In the genomic region with DNA sequence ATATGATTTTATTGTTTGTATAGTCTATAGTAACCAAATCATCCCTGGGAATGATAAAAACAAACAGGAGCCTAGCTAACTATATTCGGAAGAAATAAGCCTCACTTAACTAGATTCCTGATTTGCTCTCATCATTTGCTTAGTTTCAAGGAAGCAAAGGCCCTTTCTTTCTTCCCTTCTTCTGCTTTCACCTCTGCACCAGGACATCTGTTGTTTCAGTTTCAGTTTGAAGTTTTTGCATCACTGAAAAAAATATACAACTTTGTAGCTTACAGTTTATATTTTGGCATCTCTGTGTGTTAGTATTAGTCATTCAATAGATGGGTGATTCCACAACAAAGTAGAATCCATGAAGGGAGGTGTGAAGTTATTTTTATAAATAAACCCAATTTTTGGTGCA, we compare ENCODE assay signal across 1 cellular context.
TF ChIP-seq lines count a peak whose summit lies in the region.

No MANE protein-coding gene starts in this region.

TF ChIP-seq in GM12878, 131 proteins besides CTCF, POLR2A, EP300 and RAD21 (continued from another document):
- TF ChIP-seq, protein P1, sequence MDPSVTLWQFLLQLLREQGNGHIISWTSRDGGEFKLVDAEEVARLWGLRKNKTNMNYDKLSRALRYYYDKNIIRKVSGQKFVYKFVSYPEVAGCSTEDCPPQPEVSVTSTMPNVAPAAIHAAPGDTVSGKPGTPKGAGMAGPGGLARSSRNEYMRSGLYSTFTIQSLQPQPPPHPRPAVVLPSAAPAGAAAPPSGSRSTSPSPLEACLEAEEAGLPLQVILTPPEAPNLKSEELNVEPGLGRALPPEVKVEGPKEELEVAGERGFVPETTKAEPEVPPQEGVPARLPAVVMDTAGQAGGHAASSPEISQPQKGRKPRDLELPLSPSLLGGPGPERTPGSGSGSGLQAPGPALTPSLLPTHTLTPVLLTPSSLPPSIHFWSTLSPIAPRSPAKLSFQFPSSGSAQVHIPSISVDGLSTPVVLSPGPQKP (IDR thresholded peaks at IDR 0.05; ENCODE audit: low read depth, low read length), result no peak
- TF ChIP-seq LARP7 (IDR thresholded peaks at IDR 0.05) (no peak), SMARCA5 (IDR thresholded peaks at IDR 0.05) (no peak), ZBED1 (IDR thresholded peaks at IDR 0.05; ENCODE audit: borderline replicate concordance) (no peak), SRF (IDR thresholded peaks at IDR 0.05; ENCODE audit: low read depth in 2 of 2, low read length in 2 of 2) (no peak), TAF1 (IDR thresholded peaks at IDR 0.05; ENCODE audit: borderline replicate concordance, low read depth, low read length) (no peak), HDGF (IDR thresholded peaks at IDR 0.05) (no peak), NR2C2 (IDR thresholded peaks at IDR 0.05; ENCODE audit: borderline replicate concordance, control insufficient read depth, insufficient read length, low read depth) (no peak), YY1 (IDR thresholded peaks at IDR 0.05; ENCODE audit: low read depth, low read length) (no peak), RELA (IDR thresholded peaks at IDR 0.05; ENCODE audit: borderline replicate concordance, partially characterized antibody) (no peak), ZNF217 (IDR thresholded peaks at IDR 0.05) (no peak)
- TF ChIP-seq, protein P2, sequence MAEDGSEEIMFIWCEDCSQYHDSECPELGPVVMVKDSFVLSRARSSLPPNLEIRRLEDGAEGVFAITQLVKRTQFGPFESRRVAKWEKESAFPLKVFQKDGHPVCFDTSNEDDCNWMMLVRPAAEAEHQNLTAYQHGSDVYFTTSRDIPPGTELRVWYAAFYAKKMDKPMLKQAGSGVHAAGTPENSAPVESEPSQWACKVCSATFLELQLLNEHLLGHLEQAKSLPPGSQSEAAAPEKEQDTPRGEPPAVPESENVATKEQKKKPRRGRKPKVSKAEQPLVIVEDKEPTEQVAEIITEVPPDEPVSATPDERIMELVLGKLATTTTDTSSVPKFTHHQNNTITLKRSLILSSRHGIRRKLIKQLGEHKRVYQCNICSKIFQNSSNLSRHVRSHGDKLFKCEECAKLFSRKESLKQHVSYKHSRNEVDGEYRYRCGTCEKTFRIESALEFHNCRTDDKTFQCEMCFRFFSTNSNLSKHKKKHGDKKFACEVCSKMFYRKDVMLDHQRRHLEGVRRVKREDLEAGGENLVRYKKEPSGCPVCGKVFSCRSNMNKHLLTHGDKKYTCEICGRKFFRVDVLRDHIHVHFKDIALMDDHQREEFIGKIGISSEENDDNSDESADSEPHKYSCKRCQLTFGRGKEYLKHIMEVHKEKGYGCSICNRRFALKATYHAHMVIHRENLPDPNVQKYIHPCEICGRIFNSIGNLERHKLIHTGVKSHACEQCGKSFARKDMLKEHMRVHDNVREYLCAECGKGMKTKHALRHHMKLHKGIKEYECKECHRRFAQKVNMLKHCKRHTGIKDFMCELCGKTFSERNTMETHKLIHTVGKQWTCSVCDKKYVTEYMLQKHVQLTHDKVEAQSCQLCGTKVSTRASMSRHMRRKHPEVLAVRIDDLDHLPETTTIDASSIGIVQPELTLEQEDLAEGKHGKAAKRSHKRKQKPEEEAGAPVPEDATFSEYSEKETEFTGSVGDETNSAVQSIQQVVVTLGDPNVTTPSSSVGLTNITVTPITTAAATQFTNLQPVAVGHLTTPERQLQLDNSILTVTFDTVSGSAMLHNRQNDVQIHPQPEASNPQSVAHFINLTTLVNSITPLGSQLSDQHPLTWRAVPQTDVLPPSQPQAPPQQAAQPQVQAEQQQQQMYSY (CRISPR knock-in tag; IDR thresholded peaks at IDR 0.05), result no peak
- TF ChIP-seq, protein P3, sequence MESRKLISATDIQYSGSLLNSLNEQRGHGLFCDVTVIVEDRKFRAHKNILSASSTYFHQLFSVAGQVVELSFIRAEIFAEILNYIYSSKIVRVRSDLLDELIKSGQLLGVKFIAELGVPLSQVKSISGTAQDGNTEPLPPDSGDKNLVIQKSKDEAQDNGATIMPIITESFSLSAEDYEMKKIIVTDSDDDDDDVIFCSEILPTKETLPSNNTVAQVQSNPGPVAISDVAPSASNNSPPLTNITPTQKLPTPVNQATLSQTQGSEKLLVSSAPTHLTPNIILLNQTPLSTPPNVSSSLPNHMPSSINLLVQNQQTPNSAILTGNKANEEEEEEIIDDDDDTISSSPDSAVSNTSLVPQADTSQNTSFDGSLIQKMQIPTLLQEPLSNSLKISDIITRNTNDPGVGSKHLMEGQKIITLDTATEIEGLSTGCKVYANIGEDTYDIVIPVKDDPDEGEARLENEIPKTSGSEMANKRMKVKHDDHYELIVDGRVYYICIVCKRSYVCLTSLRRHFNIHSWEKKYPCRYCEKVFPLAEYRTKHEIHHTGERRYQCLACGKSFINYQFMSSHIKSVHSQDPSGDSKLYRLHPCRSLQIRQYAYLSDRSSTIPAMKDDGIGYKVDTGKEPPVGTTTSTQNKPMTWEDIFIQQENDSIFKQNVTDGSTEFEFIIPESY (IDR thresholded peaks at IDR 0.05), result no peak
